18 cellular contexts compared by ENCODE assay signal in genomic region chr17:17572010-17572785, GRCh38. TPM values are rescaled to one million over a fixed set of nuclear protein-coding genes. Genes with fewer than 3 reads are reported as not detected.
DNase-seq lines count a peak whose midpoint lies in the region; ATAC-seq, FAIRE-seq and TF ChIP-seq lines count a peak whose summit lies in the region.
"Had no signal": no experiment of that assay in that cellular context is flagged by ENCODE, and none has a peak within 500 bp of the region (broad histone marks: within the 10 kb centered on the region; RNA-seq: fewer than 3 reads in every experiment).

No MANE protein-coding gene starts in this region.

- no peak; the same call in 1 of the 2 replicates for TF ChIP-seq RAD21 in HepG2 (CRISPR knock-in tag; IDR thresholded peaks at IDR 0.05)

- in situ Hi-C loops in HepG2 (cut with HindIII; ENCODE audit: extremely low pct_ligation_motif_present, low pct_unique_long_range_greater_than_20kb) = no loop called here

- no peak for DNase-seq in activated naive CD8-positive, alpha-beta T cell treated with anti-CD3 and anti-CD28 coated beads, Interleukin-2, amount 50 U/mL, for 24 hours
- DNase-seq in activated naive CD8-positive, alpha-beta T cell treated with anti-CD3 and anti-CD28 coated beads for 36 hours = no peak
- DNase-seq in HepG2 (ENCODE audit: low spot score) = peak; percentile 72
- peak; percentile 83 for DNase-seq in testis
- no peak for DNase-seq in foreskin melanocyte
- no peak for DNase-seq in stomach
- DNase-seq: CD4-positive, alpha-beta T cell; GF-D8; NCI-H1417 treated with DMSO at 0.1 percent for 48 hours; NCI-H1930; NCI-H345; NCI-H524 treated with DMSO at 0.1 percent for 48 hours; PC-3 had no signal

- H3K9me3 Mint-ChIP-seq in activated naive CD8-positive, alpha-beta T cell treated with anti-CD3 and anti-CD28 coated beads, Interleukin-2, amount 50 U/mL, for 24 hours = no peaks in the 10 kb centered on the region
- no peaks in the 10 kb centered on the region for H3K9me3 Mint-ChIP-seq in activated naive CD8-positive, alpha-beta T cell treated with anti-CD3 and anti-CD28 coated beads for 36 hours
- H3K9me3 Mint-ChIP-seq in activated T-helper 17 cell treated with anti-CD3 and anti-CD28 coated beads, Interleukin-2, amount 50 U/mL, for 72 hours = no peaks in the 10 kb centered on the region
- H3K9me3 Mint-ChIP-seq: CD4-positive, alpha-beta T cell; GM23338 had no signal

- peak overlapping the region; percentile 54 for H3K9ac ChIP-seq in HepG2 (ENCODE audit: insufficient read depth, low read depth, low read length)

- CTCF ChIA-PET in HepG2 (lab: Yijun Ruan, JAX; ENCODE audit: low intra/inter-chr PET ratio, low total read pairs) = interaction anchor here (4.3 kb wide), 1 partner anchor 75 kb away, joined by 55 read pairs; the partner anchor contains the start of gene RASD1

- no peaks in the 10 kb centered on the region for H3K27me3 ChIP-seq in HepG2 (ENCODE audit: control insufficient read depth in 1 of 2, insufficient read depth in 2 of 2, low read length in 2 of 2)
- no peaks in the 10 kb centered on the region for H3K27me3 ChIP-seq in testis
- H3K27me3 ChIP-seq in stomach = no peaks in the 10 kb centered on the region

- TF ChIP-seq CTCF in HepG2 (CRISPR knock-in tag; IDR thresholded peaks at IDR 0.05) (peak; percentile 27), testis (IDR thresholded peaks at IDR 0.05) (no peak), stomach (IDR thresholded peaks at IDR 0.05) (no peak)

- H3K36me3 Mint-ChIP-seq in activated naive CD8-positive, alpha-beta T cell treated with anti-CD3 and anti-CD28 coated beads, Interleukin-2, amount 50 U/mL, for 24 hours (ENCODE audit: low read depth) = no peaks in the 10 kb centered on the region
- H3K36me3 Mint-ChIP-seq in activated naive CD8-positive, alpha-beta T cell treated with anti-CD3 and anti-CD28 coated beads for 36 hours = no peaks in the 10 kb centered on the region
- H3K36me3 Mint-ChIP-seq in activated T-helper 17 cell treated with anti-CD3 and anti-CD28 coated beads, Interleukin-2, amount 50 U/mL, for 72 hours (ENCODE audit: low read depth) = peaks cover 8% of the 10 kb centered on the region

- peak overlapping the region; percentile 60 for H3K4me2 ChIP-seq in HepG2 (ENCODE audit: low read depth, low read length)
- H3K4me2 ChIP-seq: A549, GM23338 had no signal

- no peaks in the 10 kb centered on the region for H3K4me1 Mint-ChIP-seq in activated naive CD8-positive, alpha-beta T cell treated with anti-CD3 and anti-CD28 coated beads, Interleukin-2, amount 50 U/mL, for 24 hours
- no peaks in the 10 kb centered on the region for H3K4me1 Mint-ChIP-seq in activated naive CD8-positive, alpha-beta T cell treated with anti-CD3 and anti-CD28 coated beads for 36 hours
- no peaks in the 10 kb centered on the region for H3K4me1 Mint-ChIP-seq in activated T-helper 17 cell treated with anti-CD3 and anti-CD28 coated beads, Interleukin-2, amount 50 U/mL, for 72 hours
- H3K4me1 Mint-ChIP-seq: GM23338 had no signal

- peak; percentile 63 for FAIRE-seq in HepG2 (lab: Jason Lieb, UNC)
- FAIRE-seq: A549, GM19239 had no signal

- H3K4me1 ChIP-seq in HepG2 (ENCODE audit: insufficient read depth, low read length) = peaks cover 48% of the 10 kb centered on the region
- peaks cover 90% of the 10 kb centered on the region for H3K4me1 ChIP-seq in testis
- peaks cover 10 to 42% (median 35%) of the 10 kb centered on the region in 4 donors for H3K4me1 ChIP-seq in stomach
- H3K4me1 ChIP-seq: A549 had no signal

- no peaks in the 10 kb centered on the region for H3K9me3 ChIP-seq in HepG2 (ENCODE audit: low read length)
- H3K9me3 ChIP-seq in testis = no peaks in the 10 kb centered on the region
- no peaks in the 10 kb centered on the region for H3K9me3 ChIP-seq in stomach
- H3K9me3 ChIP-seq: A549 had no signal

- peak overlapping the region; percentile 83 for H3K27ac ChIP-seq in HepG2 (ENCODE audit: extremely low read length, insufficient read depth, low read length)
- peak overlapping the region; percentile 63 to 86 for H3K27ac ChIP-seq in testis
- no peak overlapping the region for H3K27ac ChIP-seq in stomach
- H3K27ac ChIP-seq: A549 had no signal

- TF ChIP-seq POLR2A in HepG2 (IDR thresholded peaks at IDR 0.05; ENCODE audit: insufficient read depth in 1 of 2, low read depth in 2 of 2, low read length in 2 of 2) (peak; percentile 44 to 54; a peak in 3 of 4 replicates), testis (IDR thresholded peaks at IDR 0.05) (no peak), stomach (IDR thresholded peaks at IDR 0.05) (no peak)

- no peak for ATAC-seq in activated naive CD8-positive, alpha-beta T cell treated with anti-CD3 and anti-CD28 coated beads, Interleukin-2, amount 50 U/mL, for 24 hours
- ATAC-seq in activated T-helper 17 cell treated with anti-CD3 and anti-CD28 coated beads, Interleukin-2, amount 50 U/mL, for 72 hours (replicated peaks) = no peak
- ATAC-seq in HepG2 (peak; percentile 53), HG03520 (IDR thresholded peaks at IDR 0.05; ENCODE audit: unreplicated experiment) (no peak)
- ATAC-seq: A549, GM23338, PC-3 had no signal

- POLR2A ChIA-PET in HepG2 (lab: Yijun Ruan, JAX) = interaction anchor here (0.7 to 8.9 kb wide), 19 partner anchors 10 to 219 kb away, joined by 3 to 114 read pairs (median 5); partner anchors contain the start of genes PEMT and RASD1

- H2AFZ ChIP-seq in HepG2 (ENCODE audit: low read length) = no peak overlapping the region
- H2AFZ ChIP-seq: GM23338 had no signal

- H3K27ac Mint-ChIP-seq in activated naive CD8-positive, alpha-beta T cell treated with anti-CD3 and anti-CD28 coated beads, Interleukin-2, amount 50 U/mL, for 24 hours = peak overlapping the region; percentile 14
- H3K27ac Mint-ChIP-seq in activated naive CD8-positive, alpha-beta T cell treated with anti-CD3 and anti-CD28 coated beads for 36 hours = no peak overlapping the region
- H3K27ac Mint-ChIP-seq in activated T-helper 17 cell treated with anti-CD3 and anti-CD28 coated beads, Interleukin-2, amount 50 U/mL, for 72 hours = peak overlapping the region; percentile 68
- H3K27ac Mint-ChIP-seq: CD4-positive, alpha-beta T cell; GM23338 had no signal

- WGBS in HepG2 (ENCODE audit: low lambda C conversion rate) = 44% methylated on average over 14 of the region's 15 CpGs
- 65 to 66% methylated on average over 14 to 15 of the region's 15 CpGs for WGBS in testis, 2 donors
- WGBS in stomach, 5 donors = 85 to 89% (median 87%) methylated on average over 15 of the region's 15 CpGs

- no peaks in the 10 kb centered on the region for H3K79me2 ChIP-seq in HepG2 (ENCODE audit: insufficient read depth, low read length)

- H4K20me1 ChIP-seq in HepG2 (ENCODE audit: insufficient read depth, low read length) = 0 out of 2 replicates have a peak, but pooled peaks cover 5% of the 10 kb centered on the region

- H3K4me3 ChIP-seq in HepG2 (replicated peaks in 1 of 3; ENCODE audit: insufficient read depth in 1 of 3, low read depth in 2 of 3, low read length in 3 of 3) = peak overlapping the region in 1 of 3 experiments; percentile 53; a peak in 1 of 6 replicates
- H3K4me3 ChIP-seq in testis = no peak overlapping the region
- H3K4me3 ChIP-seq in stomach = no peak overlapping the region
- H3K4me3 ChIP-seq: A549, GM23338 had no signal

- no peak overlapping the region for H3K4me3 Mint-ChIP-seq in activated naive CD8-positive, alpha-beta T cell treated with anti-CD3 and anti-CD28 coated beads, Interleukin-2, amount 50 U/mL, for 24 hours
- H3K4me3 Mint-ChIP-seq in activated naive CD8-positive, alpha-beta T cell treated with anti-CD3 and anti-CD28 coated beads for 36 hours = no peak overlapping the region
- H3K4me3 Mint-ChIP-seq in activated T-helper 17 cell treated with anti-CD3 and anti-CD28 coated beads, Interleukin-2, amount 50 U/mL, for 72 hours = no peak overlapping the region
- H3K4me3 Mint-ChIP-seq: CD4-positive, alpha-beta T cell; GM23338 had no signal

- BruUV-seq in HepG2 (replicated peaks; lab: Mats Ljungman, UMichigan) = no TSS peak

- H3K36me3 ChIP-seq in HepG2 (replicated peaks in 1 of 2; ENCODE audit: control insufficient read depth in 1 of 2, insufficient read depth in 2 of 2, low read length in 2 of 2) = peaks cover 0 to 10% of the 10 kb centered on the region in 2 experiments; a peak in 3 of 5 replicates
- no peaks in the 10 kb centered on the region for H3K36me3 ChIP-seq in testis (ENCODE audit: low read depth, missing control alignments)
- H3K36me3 ChIP-seq in stomach = peaks cover 4 to 26% (median 16%) of the 10 kb centered on the region in 4 donors

- intact Hi-C loops in HepG2 (cut with micrococcal nuclease; ENCODE audit: unreplicated experiment) = loop anchor here (5.0 kb wide), 1 partner anchor 35 kb away; no protein-coding TSS in a partner anchor
- intact Hi-C loops in testis (cut with DNase I; ENCODE audit: low total_unique reads) = no loop called here
- intact Hi-C loops in stomach (cut with DNase I; ENCODE audit: low total_unique reads) = loop anchor here (5.0 kb wide), 1 partner anchor 65 kb away; no protein-coding TSS in a partner anchor

- no peaks in the 10 kb centered on the region for H3K27me3 Mint-ChIP-seq in activated naive CD8-positive, alpha-beta T cell treated with anti-CD3 and anti-CD28 coated beads, Interleukin-2, amount 50 U/mL, for 24 hours
- H3K27me3 Mint-ChIP-seq in activated naive CD8-positive, alpha-beta T cell treated with anti-CD3 and anti-CD28 coated beads for 36 hours = no peaks in the 10 kb centered on the region
- no peaks in the 10 kb centered on the region for H3K27me3 Mint-ChIP-seq in activated T-helper 17 cell treated with anti-CD3 and anti-CD28 coated beads, Interleukin-2, amount 50 U/mL, for 72 hours
- H3K27me3 Mint-ChIP-seq: CD4-positive, alpha-beta T cell had no signal

- TF ChIP-seq EP300 in HepG2 (IDR thresholded peaks at IDR 0.05; ENCODE audit: low read depth in 2 of 2, low read length in 2 of 2) = peak in 1 of 2 experiments; percentile 39; a peak in 1 of 4 replicates
- TF ChIP-seq EP300 in HepG2 (CRISPR knock-in tag; IDR thresholded peaks at IDR 0.05; ENCODE audit: borderline replicate concordance) = no peak
- TF ChIP-seq EP300 in stomach (IDR thresholded peaks at IDR 0.05) = no peak

RNA-seq across cellular contexts. Expression of gene PEMT, which starts 19.3 kb away (rescaled TPM):
- 10 to 100 TPM; 34.0 to 40.0 TPM for total RNA-seq in activated naive CD8-positive, alpha-beta T cell treated with anti-CD3 and anti-CD28 coated beads for 36 hours
- total RNA-seq in activated T-helper 17 cell treated with anti-CD3 and anti-CD28 coated beads, Interleukin-2, amount 50 U/mL, for 72 hours = 10 to 100 TPM; 18.1 to 33.5 TPM
- 16.4 and 31.7 TPM in 2 replicates for total RNA-seq in HepG2 (2016; rRNA removed; fragmentation: Illumina TruSeq; extraction: Trizol)
- 38.2 and 45.8 TPM in 2 replicates for total RNA-seq in HepG2 (2016; cell fraction: cytosol; rRNA removed; fragmentation: Illumina TruSeq; extraction: Trizol; ENCODE audit: low read depth)
- total RNA-seq in HepG2 (2016; cell fraction: insoluble cytoplasmic fraction; rRNA removed; fragmentation: Illumina TruSeq; extraction: Trizol) = 16.3 and 32.5 TPM in 2 replicates
- total RNA-seq in HepG2 (2016; cell fraction: membrane; rRNA removed; fragmentation: Illumina TruSeq; extraction: Trizol) = 31.0 and 42.8 TPM in 2 replicates
- total RNA-seq in HepG2 (2016; cell fraction: nucleus; rRNA removed; fragmentation: Illumina TruSeq; extraction: Trizol) = 15.8 and 21.7 TPM in 2 replicates
- polyA plus RNA-seq in HepG2 (2011; rRNA removed) = 43.6 and 61.4 TPM in 2 replicates
- polyA plus RNA-seq in HepG2 (2011; cell fraction: cytosol; rRNA removed) = 54.3 and 73.8 TPM in 2 replicates
- 36.9 and 41.0 TPM in 2 replicates for polyA plus RNA-seq in HepG2 (2011; cell fraction: nucleus; rRNA removed)
- polyA plus RNA-seq in HepG2 (2012) = 38.0 and 42.3 TPM in 2 replicates
- polyA plus RNA-seq in HepG2 (2016; cell fraction: cytosol; fragmentation: Illumina TruSeq; extraction: Trizol; ENCODE audit: low read depth) = 46.1 and 58.0 TPM in 2 replicates
- 24.1 and 25.5 TPM in 2 replicates for polyA plus RNA-seq in HepG2 (2016; cell fraction: insoluble cytoplasmic fraction; fragmentation: Illumina TruSeq; extraction: Trizol; ENCODE audit: low read depth)
- 38.1 and 45.2 TPM in 2 replicates for polyA plus RNA-seq in HepG2 (2016; cell fraction: membrane; fragmentation: Illumina TruSeq; extraction: Trizol; ENCODE audit: low read depth)
- 39.8 and 40.0 TPM in 2 replicates for polyA plus RNA-seq in HepG2 (2016; cell fraction: nucleus; fragmentation: Illumina TruSeq; extraction: Trizol; ENCODE audit: insufficient read depth, low read depth)
- polyA minus RNA-seq in HepG2 (2011; rRNA and poly(A)+ RNA removed; ENCODE audit: low replicate concordance) = 51.2 and 54.0 TPM in 2 replicates
- 20.3 and 22.0 TPM in 2 replicates for polyA minus RNA-seq in HepG2 (2011; cell fraction: cytosol; rRNA and poly(A)+ RNA removed)
- 6.6 and 8.5 TPM in 2 replicates for polyA minus RNA-seq in HepG2 (2011; cell fraction: nucleus; rRNA and poly(A)+ RNA removed)
- 100 to 1,000 TPM in 1 of 2 donors, 10 to 100 TPM in 1; 83.1 to 120 TPM for total RNA-seq in testis
- polyA plus RNA-seq in testis (ENCODE audit: insufficient read depth, low read depth, low replicate concordance) = 66.0 TPM
- total RNA-seq in stomach = 10 to 100 TPM in 4 of 5 donors, 1 to 10 TPM in 1; 7.0 to 44.6 (median 30.3) TPM
- 10 to 100 TPM; 13.3 to 38.1 (median 23.7) TPM for polyA plus RNA-seq in stomach

Comparison
In these comparisons a context has a peak if more than half of its experiments do, and no peak if none do; other contexts are left out.
1. DNase-seq: peak in HepG2 (single experiment) and testis (single experiment); none in activated naive CD8-positive, alpha-beta T cell treated with anti-CD3 and anti-CD28 coated beads, Interleukin-2, amount 50 U/mL, for 24 hours (single experiment), activated naive CD8-positive, alpha-beta T cell treated with anti-CD3 and anti-CD28 coated beads for 36 hours (single experiment), foreskin melanocyte (single experiment) and stomach (single experiment).
2. H3K27ac ChIP-seq: peak in HepG2 (single experiment) and testis (2 of 2); none in stomach (0 of 5).
3. POLR2A ChIP-seq: peak in HepG2 (2 of 2); none in testis (single experiment) and stomach (0 of 4).